ENCODE assay signal across 19 cellular contexts in genomic region chr6:82750570-82750969, GRCh38.
DNase-seq lines count a peak whose midpoint lies in the region; ATAC-seq and TF ChIP-seq lines count a peak whose summit lies in the region.
"Had no signal": no experiment of that assay in that cellular context is flagged by ENCODE, and none has a peak within 500 bp of the region (broad histone marks: within the 10 kb centered on the region; RNA-seq: fewer than 3 reads in every experiment).

No MANE protein-coding gene starts in this region.

- peaks cover 7% of the 10 kb centered on the region; the same call in 1 of the 2 replicates for H3K9me3 ChIP-seq in SJCRH30 (replicated peaks)
- H3K9me3 ChIP-seq: BLaER1 treated with 17β-estradiol and CSF1 and Interleukin-3, amounts not matched to agents 10 nM and 100 nM; neutrophil; Peyer's patch; thyroid gland had no signal

- no peaks in the 10 kb centered on the region for H3K27me3 ChIP-seq in SJCRH30
- H3K27me3 ChIP-seq: BLaER1 treated with 17β-estradiol and CSF1 and Interleukin-3, amounts not matched to agents 10 nM and 100 nM; neutrophil; Peyer's patch; thyroid gland had no signal

- no peaks in the 10 kb centered on the region for H3K36me3 ChIP-seq in SJCRH30
- H3K36me3 ChIP-seq: BLaER1 treated with 17β-estradiol and CSF1 and Interleukin-3, amounts not matched to agents 10 nM and 100 nM; neutrophil; Peyer's patch; thyroid gland had no signal

- H3K4me3 ChIP-seq in SJCRH30, result no peak overlapping the region
- H3K4me3 ChIP-seq in fibroblast of mammary gland (ENCODE audit: control insufficient read depth, low read depth, low read length), result no peak overlapping the region
- H3K4me3 ChIP-seq: BLaER1 treated with 17β-estradiol and CSF1 and Interleukin-3, amounts not matched to agents 10 nM and 100 nM; Peyer's patch; thyroid gland had no signal

- H3K4me1 ChIP-seq in SJCRH30, result peaks cover 26% of the 10 kb centered on the region
- H3K4me1 ChIP-seq: BLaER1 treated with 17β-estradiol and CSF1 and Interleukin-3, amounts not matched to agents 10 nM and 100 nM; Peyer's patch; thyroid gland had no signal

- peak overlapping the region; percentile 90 for H3K27ac ChIP-seq in SJCRH30
- H3K27ac ChIP-seq: BLaER1 treated with 17β-estradiol and CSF1 and Interleukin-3, amounts not matched to agents 10 nM and 100 nM; HL-60; neutrophil; Peyer's patch; thyroid gland had no signal

- ATAC-seq in GM21447 (IDR thresholded peaks at IDR 0.05; ENCODE audit: unreplicated experiment), result no peak

- TF ChIP-seq CTCF in fibroblast of mammary gland (conservative IDR thresholded peaks at IDR 0.05; ENCODE audit: control insufficient read depth, insufficient read depth, low read depth, low read length), result no peak

- peak; percentile 67 for DNase-seq in EL
- peak; percentile 62 to 77 for DNase-seq in SJCRH30
- DNase-seq in fibroblast of mammary gland (ENCODE audit: low read depth), result peak; percentile 23
- peak; percentile 61 for DNase-seq in stromal cell of bone marrow (ENCODE audit: low read depth)
- DNase-seq in SHP77 (lab: John Stamatoyannopoulos, UW), result no peak
- no peak for DNase-seq in activated T-cell treated with anti-CD3 and anti-CD28 coated beads, Interleukin-2, amount 50 U/mL, for 1 hour
- DNase-seq: activated CD4-positive, CD25-positive, alpha-beta regulatory T cell treated with anti-CD3 and anti-CD28 coated beads, Interleukin-2, amount 50 U/mL, for 72 hours; activated CD8-positive, alpha-beta memory T cell treated with anti-CD3 and anti-CD28 coated beads for 24 hours; activated naive CD8-positive, alpha-beta T cell treated with anti-CD3 and anti-CD28 coated beads for 36 hours; GF-D8; MV-4-11; NCI-H187; Peyer's patch; retina; thyroid gland had no signal

Comparison
In these comparisons a context has a peak if more than half of its experiments do, and no peak if none do; other contexts are left out.
1. DNase-seq: peak in EL (single experiment), SJCRH30 (2 of 2), fibroblast of mammary gland (single experiment) and stromal cell of bone marrow (single experiment); none in SHP77 (0 of 2) and activated T-cell treated with anti-CD3 and anti-CD28 coated beads, Interleukin-2, amount 50 U/mL, for 1 hour (single experiment).